Comparison of ENCODE assay signal across 10 cellular contexts in genomic region chr7:100731937-100732636, GRCh38. TPM values are rescaled to one million over a fixed set of nuclear protein-coding genes. Genes with fewer than 3 reads are reported as not detected.
"Had no signal": no experiment of that assay in that cellular context is flagged by ENCODE, and none has a peak within 500 bp of the region (broad histone marks: within the 10 kb centered on the region; RNA-seq: fewer than 3 reads in every experiment).

No MANE protein-coding gene starts in this region.

- H3K9me3 Mint-ChIP-seq: GM23338, H9, HFFc6, IgD-negative memory B cell had no signal

- H2AFZ ChIP-seq: GM23338 had no signal

- H3K4me3 ChIP-seq: GM23338 had no signal

- H3K36me3 Mint-ChIP-seq: IgD-negative memory B cell had no signal

- ATAC-seq: GM23338 had no signal

- DNase-seq: H9, HCEC 1CT, HFFc6, KG1 had no signal

- H3K4me2 ChIP-seq: GM23338 had no signal

- H3K4me3 Mint-ChIP-seq: GM23338, H9, HFFc6 had no signal

- H3K27ac Mint-ChIP-seq: GM23338, H9, HFFc6, IgD-negative memory B cell had no signal

- FAIRE-seq: H1, H54, HTR-8/SVneo had no signal

- H3K4me1 Mint-ChIP-seq: GM23338 had no signal

RNA-seq across cellular contexts. Expression of gene ZAN, which starts 1.3 kb away (rescaled TPM):
- total RNA-seq: H9, HFFc6, HT-29 had no signal
- polyA plus RNA-seq: GM23338, IgD-negative memory B cell had no signal

RNA-seq across cellular contexts. Expression of gene EPO, which starts 11.8 kb away (rescaled TPM):
- total RNA-seq: GM23338, HFFc6, HT-29 had no signal
- polyA plus RNA-seq: IgD-negative memory B cell had no signal
